Comparison of ENCODE assay signal across 1 cellular context in genomic region chr15:36458406-36458805, GRCh38.
TF ChIP-seq lines count a peak whose summit lies in the region.

No MANE protein-coding gene starts in this region.

TF ChIP-seq in H1, 55 proteins besides CTCF, POLR2A, EP300 and RAD21 (continued from another document):
- TF ChIP-seq ASH2L (IDR thresholded peaks at IDR 0.05; ENCODE audit: low read length), result no peak
- TF ChIP-seq NANOG (IDR thresholded peaks at IDR 0.05; ENCODE audit: insufficient read depth, low read depth, low read length, poor library complexity, severe bottlenecking), result no peak
- no peak for TF ChIP-seq CHD1 (IDR thresholded peaks at IDR 0.05; ENCODE audit: low read depth, low read length)
- TF ChIP-seq POU5F1 (IDR thresholded peaks at IDR 0.05; ENCODE audit: low read depth, low read length), result no peak
